In genomic region chr16:330746-331145, GRCh38 we compare ENCODE assay signal across 16 cellular contexts. TPM values are rescaled to one million over a fixed set of nuclear protein-coding genes. Genes with fewer than 3 reads are reported as not detected.
DNase-seq lines count a peak whose midpoint lies in the region; ATAC-seq and TF ChIP-seq lines count a peak whose summit lies in the region.
"Had no signal": no experiment of that assay in that cellular context is flagged by ENCODE, and none has a peak within 500 bp of the region (broad histone marks: within the 10 kb centered on the region; RNA-seq: fewer than 3 reads in every experiment).

No MANE protein-coding gene starts in this region.

- DNase-seq in CD8-positive, alpha-beta memory T cell: no peak
- DNase-seq in NCI-H2227 treated with DMSO at 0.1 percent for 48 hours (lab: John Stamatoyannopoulos, UW) (peak; percentile 45), islet precursor cell (peak; percentile 89), left colon (no peak), lower lobe of right lung (no peak), UCSD-AML1 (lab: John Stamatoyannopoulos, UW; ENCODE audit: unreplicated experiment) (no peak)
- DNase-seq: activated CD4-positive, alpha-beta T cell treated with anti-CD3 and anti-CD28 coated beads, Interleukin-2, amount 50 U/mL, for 1 hour; activated naive CD4-positive, alpha-beta T cell; CD4-positive, CD25-positive, alpha-beta regulatory T cell; foreskin melanocyte; Karpas-422; NCI-H1092 had no signal

- peaks cover 0 to 5% of the 10 kb centered on the region in 2 donors for H3K27me3 Mint-ChIP-seq in CD8-positive, alpha-beta memory T cell
- H3K27me3 Mint-ChIP-seq: CD4-positive, CD25-positive, alpha-beta regulatory T cell had no signal

- intact Hi-C loops in left colon (cut with DNase I, micrococcal nuclease): no loop called here
- intact Hi-C loops in lower lobe of right lung (cut with DNase I): no loop called here

- peaks cover 0 to 8% (median 3%) of the 10 kb centered on the region in 3 donors for H3K36me3 Mint-ChIP-seq in CD8-positive, alpha-beta memory T cell
- H3K36me3 Mint-ChIP-seq: CD4-positive, CD25-positive, alpha-beta regulatory T cell had no signal

- no peaks in the 10 kb centered on the region for H3K36me3 ChIP-seq in CD8-positive, alpha-beta memory T cell (ENCODE audit: insufficient read depth, low read length)
- H3K36me3 ChIP-seq in lower lobe of right lung: no peaks in the 10 kb centered on the region
- H3K36me3 ChIP-seq: ascending aorta, vagina had no signal

- no peak for TF ChIP-seq CTCF in lower lobe of right lung (IDR thresholded peaks at IDR 0.05)

- peaks cover 52% of the 10 kb centered on the region for H3K4me1 ChIP-seq in CD8-positive, alpha-beta memory T cell (ENCODE audit: insufficient read depth, low read length)
- H3K4me1 ChIP-seq in lower lobe of right lung: peaks cover 43% of the 10 kb centered on the region

- H3K27me3 ChIP-seq in CD8-positive, alpha-beta memory T cell (ENCODE audit: insufficient read depth, low read length, poor library complexity, severe bottlenecking): no peaks in the 10 kb centered on the region
- no peaks in the 10 kb centered on the region for H3K27me3 ChIP-seq in lower lobe of right lung (ENCODE audit: low read depth)
- H3K27me3 ChIP-seq: ascending aorta, vagina had no signal

- POLR2A ChIA-PET in CD8-positive, alpha-beta memory T cell (lab: Charles Lee): interaction anchor here (0.6 kb wide), 1 partner anchor 9 kb away, joined by 4 read pairs; no protein-coding TSS in a partner anchor

- peaks cover 60 to 81% (median 67%) of the 10 kb centered on the region in 3 donors for H3K4me1 Mint-ChIP-seq in CD8-positive, alpha-beta memory T cell

- ATAC-seq in left colon (no peak), lower lobe of right lung (no peak)
- ATAC-seq: left lobe of liver had no signal

- H3K27ac ChIP-seq in CD8-positive, alpha-beta memory T cell (ENCODE audit: low read depth, low read length): no peak overlapping the region
- H3K27ac ChIP-seq in lower lobe of right lung: no peak overlapping the region
- H3K27ac ChIP-seq: ascending aorta, vagina had no signal

- peak overlapping the region in 6 of 8 donors; percentile 11 to 74 (median 32) for H3K27ac Mint-ChIP-seq in CD8-positive, alpha-beta memory T cell
- H3K27ac Mint-ChIP-seq: CD4-positive, CD25-positive, alpha-beta regulatory T cell had no signal

- H3K9me3 ChIP-seq in CD8-positive, alpha-beta memory T cell (ENCODE audit: low read length): no peaks in the 10 kb centered on the region
- H3K9me3 ChIP-seq in lower lobe of right lung: no peaks in the 10 kb centered on the region
- H3K9me3 ChIP-seq: ascending aorta, vagina had no signal

- H3K4me3 ChIP-seq in CD8-positive, alpha-beta memory T cell (ENCODE audit: low read length): no peak overlapping the region
- no peak overlapping the region for H3K4me3 ChIP-seq in lower lobe of right lung
- H3K4me3 ChIP-seq: ascending aorta, vagina had no signal

- no peaks in the 10 kb centered on the region for H3K9me3 Mint-ChIP-seq in CD8-positive, alpha-beta memory T cell
- H3K9me3 Mint-ChIP-seq: CD4-positive, CD25-positive, alpha-beta regulatory T cell had no signal

- CTCF ChIA-PET in CD8-positive, alpha-beta memory T cell (lab: Charles Lee): no interaction called here

- H3K4me3 Mint-ChIP-seq in CD8-positive, alpha-beta memory T cell: peak overlapping the region in 1 of 7 donors; percentile 16

RNA-seq across cellular contexts. Expression of gene AXIN1, which starts 21.8 kb away (rescaled TPM):
- total RNA-seq in CD8-positive, alpha-beta memory T cell: 10 to 100 TPM; 24.7 to 26.3 TPM
- 6.9 TPM for polyA plus RNA-seq in CD8-positive, alpha-beta memory T cell
- total RNA-seq in left colon (10 to 100 TPM; 32.8 to 38.4 TPM), lower lobe of right lung (22.4 TPM)

RNA-seq across cellular contexts. Expression of gene MRPL28, which starts 39.6 kb away (rescaled TPM):
- total RNA-seq in CD8-positive, alpha-beta memory T cell: 10 to 100 TPM; 90.2 to 98.0 TPM
- polyA plus RNA-seq in CD8-positive, alpha-beta memory T cell: 67.8 TPM
- total RNA-seq in left colon (10 to 100 TPM; 47.7 to 48.2 TPM), lower lobe of right lung (43.4 TPM)

RNA-seq across cellular contexts. Expression of gene PDIA2, which starts 47.8 kb away (rescaled TPM):
- total RNA-seq in CD8-positive, alpha-beta memory T cell: not detected
- not detected for polyA plus RNA-seq in CD8-positive, alpha-beta memory T cell
- total RNA-seq in left colon: 1 to 10 TPM in 1 of 2 donors, under 1 TPM in 1; 0.67 to 2.1 TPM
- not detected for total RNA-seq in lower lobe of right lung
- total RNA-seq: ascending aorta; CD4-positive, CD25-positive, alpha-beta regulatory T cell; osteocyte; vagina had no signal
- polyA plus RNA-seq: CD4-positive, CD25-positive, alpha-beta regulatory T cell had no signal

RNA-seq across cellular contexts. Expression of gene ARHGDIG, which starts 50.4 kb away (rescaled TPM):
- not detected for total RNA-seq in CD8-positive, alpha-beta memory T cell
- polyA plus RNA-seq in CD8-positive, alpha-beta memory T cell: not detected
- total RNA-seq in left colon (1 to 10 TPM; 2.4 to 6.5 TPM), lower lobe of right lung (not detected)
- total RNA-seq: ascending aorta; CD4-positive, CD25-positive, alpha-beta regulatory T cell; vagina had no signal
- polyA plus RNA-seq: CD4-positive, CD25-positive, alpha-beta regulatory T cell had no signal

RNA-seq across cellular contexts. Expression of gene PGAP6, which starts 51.0 kb away (rescaled TPM):
- total RNA-seq in CD8-positive, alpha-beta memory T cell: 10 to 100 TPM; 36.1 to 36.2 TPM
- polyA plus RNA-seq in CD8-positive, alpha-beta memory T cell: 23.1 TPM
- total RNA-seq in left colon: 100 to 1,000 TPM; 116 to 130 TPM
- 55.8 TPM for total RNA-seq in lower lobe of right lung

Comparison
In these comparisons a context has a peak if more than half of its experiments do, and no peak if none do; other contexts are left out.
1. DNase-seq: peak in NCI-H2227 treated with DMSO at 0.1 percent for 48 hours (single experiment) and islet precursor cell (single experiment); none in CD8-positive, alpha-beta memory T cell (0 of 5), left colon (0 of 2), lower lobe of right lung (single experiment) and UCSD-AML1 (single experiment).